Comparison of ENCODE assay signal across 14 cellular contexts in the genomic region with DNA sequence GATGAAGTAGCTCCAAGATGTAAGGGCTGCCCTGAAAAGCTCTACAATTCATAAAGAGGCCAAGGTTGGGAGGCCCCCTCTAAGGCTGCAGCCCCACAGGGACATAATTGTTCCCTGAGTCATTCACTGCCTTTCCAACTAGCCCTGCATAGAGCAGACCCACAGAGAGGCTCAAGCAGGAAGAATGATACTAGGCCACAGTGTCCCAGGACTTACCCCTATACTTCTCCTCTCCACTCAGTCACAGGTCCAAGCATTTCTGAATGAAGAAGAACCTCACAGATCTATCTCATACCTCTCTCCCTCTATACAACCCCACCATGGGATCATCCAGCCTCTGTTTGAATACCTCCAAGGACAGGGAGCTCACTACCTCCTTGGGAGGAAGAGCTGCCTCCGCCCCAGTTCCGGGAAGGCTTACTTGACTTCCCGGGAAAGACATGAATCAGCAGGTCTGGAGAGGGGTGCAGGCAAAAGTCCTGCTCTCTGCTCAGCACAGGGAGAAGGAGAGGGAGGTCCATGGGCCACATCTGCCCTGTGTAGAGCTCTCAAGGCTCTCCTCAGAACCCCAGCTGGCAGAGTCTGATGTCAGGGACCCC. TPM values are rescaled to one million over a fixed set of nuclear protein-coding genes. Genes with fewer than 3 reads are reported as not detected.
DNase-seq lines count a peak whose midpoint lies in the region; ATAC-seq and TF ChIP-seq lines count a peak whose summit lies in the region.
"Had no signal": no experiment of that assay in that cellular context is flagged by ENCODE, and none has a peak within 500 bp of the region (broad histone marks: within the 10 kb centered on the region; RNA-seq: fewer than 3 reads in every experiment).

No MANE protein-coding gene starts in this region.

- TF ChIP-seq RAD21 in SK-N-SH (IDR thresholded peaks at IDR 0.05; ENCODE audit: low read length), result no peak

- no peaks in the 10 kb centered on the region for H3K79me2 ChIP-seq in SK-N-SH (ENCODE audit: insufficient read depth)

- H4K20me1 ChIP-seq in SK-N-SH (ENCODE audit: insufficient read depth), result no peaks in the 10 kb centered on the region

- H3K4me3 ChIP-seq in SK-N-SH (ENCODE audit: low read depth in 2 of 2, low read length in 1 of 2), result no peak overlapping the region
- no peak overlapping the region for H3K4me3 ChIP-seq in fibroblast of mammary gland (ENCODE audit: control insufficient read depth, low read depth, low read length)
- no peak overlapping the region for H3K4me3 ChIP-seq in skeletal muscle cell (ENCODE audit: low read depth, low read length)
- no peak overlapping the region for H3K4me3 ChIP-seq in HAP-1
- H3K4me3 ChIP-seq: adrenal gland had no signal

- H2AFZ ChIP-seq in SK-N-SH (ENCODE audit: low read depth), result 0 out of 2 replicates have a peak overlapping the region, but pooled peaks have one; percentile 61

- H3K36me3 ChIP-seq in SK-N-SH (replicated peaks in 1 of 2; ENCODE audit: control insufficient read depth in 1 of 2, insufficient read depth in 2 of 2, low read length in 1 of 2) (no peaks in the 10 kb centered on the region), HAP-1 (replicated peaks) (no peaks in the 10 kb centered on the region)
- H3K36me3 ChIP-seq: adrenal gland had no signal

- H3K27ac ChIP-seq in SK-N-SH (ENCODE audit: low read depth in 2 of 2, low read length in 1 of 2), result peak overlapping the region in 1 of 2 experiments; percentile 84; a peak in 2 of 4 replicates

- no peaks in the 10 kb centered on the region for H3K9me3 ChIP-seq in SK-N-SH
- H3K9me3 ChIP-seq in HAP-1, result no peaks in the 10 kb centered on the region
- H3K9me3 ChIP-seq: adrenal gland, Caco-2 had no signal

- no peak for TF ChIP-seq CTCF in SK-N-SH (IDR thresholded peaks at IDR 0.05)
- no peak for TF ChIP-seq CTCF in fibroblast of mammary gland (conservative IDR thresholded peaks at IDR 0.05; ENCODE audit: control insufficient read depth, insufficient read depth, low read depth, low read length)

- no peaks in the 10 kb centered on the region for H3K9me2 ChIP-seq in SK-N-SH

- DNase-seq in GM04503 (ENCODE audit: low read depth) (peak; percentile 21), SK-N-SH (no peak), fibroblast of mammary gland (ENCODE audit: low read depth) (peak; percentile 71), skeletal muscle cell (ENCODE audit: low read depth) (peak; percentile 66), NCI-H2196 treated with DMSO at 0.1 percent for 48 hours (lab: John Stamatoyannopoulos, UW; ENCODE audit: unreplicated experiment) (no peak), HAP-1 (ENCODE audit: low spot score in 2 of 2) (no peak), cerebellum (ENCODE audit: low spot score) (no peak)
- DNase-seq: Caco-2, endodermal cell, NCI-H1417 treated with DMSO at 0.1 percent for 48 hours, right cardiac atrium, SHP77 had no signal

- H3K27me3 ChIP-seq in SK-N-SH (ENCODE audit: insufficient read depth), result no peaks in the 10 kb centered on the region
- no peaks in the 10 kb centered on the region for H3K27me3 ChIP-seq in HAP-1 (ENCODE audit: low read depth)
- H3K27me3 ChIP-seq: adrenal gland had no signal

- peak in 1 of 2 experiments; percentile 65; a peak in 1 of 4 replicates for TF ChIP-seq EP300 in SK-N-SH (IDR thresholded peaks at IDR 0.05; ENCODE audit: borderline replicate concordance in 1 of 2, low read depth in 1 of 2, low read length in 1 of 2)

- in situ Hi-C loops in HAP-1 (cut with MboI; ENCODE audit: low sequenced_read_pairs), result loop anchor here (10.0 kb wide), 1 partner anchor 399 kb away; no protein-coding TSS in a partner anchor

- 52% methylated on average over 3 of the region's 3 CpGs for WGBS in SK-N-SH (ENCODE audit: low lambda C conversion rate)

- CTCF ChIA-PET in SK-N-SH (lab: Yijun Ruan, JAX), result interaction anchor here (0.5 to 31.8 kb wide), 11 partner anchors 11 to 403 kb away, joined by 3 to 772 read pairs (median 5); a partner anchor contains a TSS

- no peak for ATAC-seq in HG03457 (IDR thresholded peaks at IDR 0.05; ENCODE audit: unreplicated experiment)
- ATAC-seq: right cardiac atrium had no signal

- POLR2A ChIA-PET in SK-N-SH (lab: Yijun Ruan, JAX), result no interaction called here

- peak overlapping the region; percentile 42 for H3K9ac ChIP-seq in SK-N-SH

- peak overlapping the region; percentile 48 for H3K4me2 ChIP-seq in SK-N-SH

- H3K4me1 ChIP-seq in SK-N-SH (ENCODE audit: control insufficient read depth in 1 of 2, insufficient read depth in 2 of 2, low read depth in 1 of 2, low read length in 1 of 2) (peaks cover 11 to 27% of the 10 kb centered on the region in 2 experiments; a peak in 3 of 4 replicates), HAP-1 (peaks cover 18% of the 10 kb centered on the region)
- H3K4me1 ChIP-seq: adrenal gland, Caco-2 had no signal

- peaks cover 32% of the 10 kb centered on the region for H3F3A ChIP-seq in SK-N-SH (replicated peaks; ENCODE audit: insufficient read depth)

TF ChIP-seq in SK-N-SH, 30 proteins besides CTCF, POLR2A, EP300 and RAD21:
- TF ChIP-seq TEAD4 (IDR thresholded peaks at IDR 0.05; ENCODE audit: borderline replicate concordance, insufficient read depth) (peak; percentile 73), SIN3A (IDR thresholded peaks at IDR 0.05; ENCODE audit: borderline replicate concordance, low read depth, low read length) (no peak), JUND (IDR thresholded peaks at IDR 0.05) (peak; percentile 82), TCF12 (IDR thresholded peaks at IDR 0.05) (peak; percentile 68), FOSL2 (IDR thresholded peaks at IDR 0.05; ENCODE audit: borderline replicate concordance, low read depth) (peak; percentile 73; the same call in 1 of the 2 replicates), GABPA (IDR thresholded peaks at IDR 0.05; ENCODE audit: low read depth) (0 out of 2 replicates have a peak, but pooled peaks have one; percentile 11), ELF1 (IDR thresholded peaks at IDR 0.05) (peak; percentile 25; the same call in 1 of the 2 replicates), MXI1 (IDR thresholded peaks at IDR 0.05; ENCODE audit: low read depth, low read length) (no peak), NFIC (IDR thresholded peaks at IDR 0.05; ENCODE audit: borderline replicate concordance) (peak; percentile 42; the same call in 1 of the 2 replicates)
- TF ChIP-seq, protein P1, sequence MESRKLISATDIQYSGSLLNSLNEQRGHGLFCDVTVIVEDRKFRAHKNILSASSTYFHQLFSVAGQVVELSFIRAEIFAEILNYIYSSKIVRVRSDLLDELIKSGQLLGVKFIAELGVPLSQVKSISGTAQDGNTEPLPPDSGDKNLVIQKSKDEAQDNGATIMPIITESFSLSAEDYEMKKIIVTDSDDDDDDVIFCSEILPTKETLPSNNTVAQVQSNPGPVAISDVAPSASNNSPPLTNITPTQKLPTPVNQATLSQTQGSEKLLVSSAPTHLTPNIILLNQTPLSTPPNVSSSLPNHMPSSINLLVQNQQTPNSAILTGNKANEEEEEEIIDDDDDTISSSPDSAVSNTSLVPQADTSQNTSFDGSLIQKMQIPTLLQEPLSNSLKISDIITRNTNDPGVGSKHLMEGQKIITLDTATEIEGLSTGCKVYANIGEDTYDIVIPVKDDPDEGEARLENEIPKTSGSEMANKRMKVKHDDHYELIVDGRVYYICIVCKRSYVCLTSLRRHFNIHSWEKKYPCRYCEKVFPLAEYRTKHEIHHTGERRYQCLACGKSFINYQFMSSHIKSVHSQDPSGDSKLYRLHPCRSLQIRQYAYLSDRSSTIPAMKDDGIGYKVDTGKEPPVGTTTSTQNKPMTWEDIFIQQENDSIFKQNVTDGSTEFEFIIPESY (IDR thresholded peaks at IDR 0.05; ENCODE audit: borderline replicate concordance, low read depth), result no peak
- TF ChIP-seq, protein P2, sequence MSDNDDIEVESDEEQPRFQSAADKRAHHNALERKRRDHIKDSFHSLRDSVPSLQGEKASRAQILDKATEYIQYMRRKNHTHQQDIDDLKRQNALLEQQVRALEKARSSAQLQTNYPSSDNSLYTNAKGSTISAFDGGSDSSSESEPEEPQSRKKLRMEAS (IDR thresholded peaks at IDR 0.05; ENCODE audit: low read depth), result peak; percentile 15; the same call in 1 of the 2 replicates
- TF ChIP-seq, protein P3, sequence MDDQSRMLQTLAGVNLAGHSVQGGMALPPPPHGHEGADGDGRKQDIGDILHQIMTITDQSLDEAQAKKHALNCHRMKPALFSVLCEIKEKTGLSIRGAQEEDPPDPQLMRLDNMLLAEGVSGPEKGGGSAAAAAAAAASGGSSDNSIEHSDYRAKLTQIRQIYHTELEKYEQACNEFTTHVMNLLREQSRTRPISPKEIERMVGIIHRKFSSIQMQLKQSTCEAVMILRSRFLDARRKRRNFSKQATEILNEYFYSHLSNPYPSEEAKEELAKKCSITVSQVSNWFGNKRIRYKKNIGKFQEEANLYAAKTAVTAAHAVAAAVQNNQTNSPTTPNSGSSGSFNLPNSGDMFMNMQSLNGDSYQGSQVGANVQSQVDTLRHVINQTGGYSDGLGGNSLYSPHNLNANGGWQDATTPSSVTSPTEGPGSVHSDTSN (IDR thresholded peaks at IDR 0.05), result peak; percentile 5; the same call in 1 of the 2 replicates

RNA-seq across cellular contexts. Expression of a gene that starts 6.9 kb away (rescaled TPM):
- 78.8 and 124 TPM in 2 replicates for polyA plus RNA-seq in SK-N-SH (2012; rRNA removed)
- polyA plus RNA-seq in SK-N-SH (2012; cell fraction: cytosol; rRNA removed), result 103 TPM in 2 replicates
- 80.1 and 91.4 TPM in 2 replicates for polyA plus RNA-seq in SK-N-SH (2012; cell fraction: nucleus; rRNA removed)
- total RNA-seq in cerebellum, result 48.5 TPM

RNA-seq across cellular contexts. Expression of a gene that starts 33.9 kb away (rescaled TPM):
- polyA plus RNA-seq in SK-N-SH (2012; rRNA removed), result 1.0 and 1.6 TPM in 2 replicates
- 1.4 and 2.1 TPM in 2 replicates for polyA plus RNA-seq in SK-N-SH (2012; cell fraction: cytosol; rRNA removed)
- polyA plus RNA-seq in SK-N-SH (2012; cell fraction: nucleus; rRNA removed), result 0.38 and 0.54 TPM in 2 replicates
- total RNA-seq in cerebellum, result 9.9 TPM

RNA-seq across cellular contexts. Expression of a gene that starts 41.9 kb away (rescaled TPM):
- polyA plus RNA-seq in SK-N-SH (2012; rRNA removed), result 0.02 and 0.03 TPM in 2 replicates
- polyA plus RNA-seq in SK-N-SH (2012; cell fraction: cytosol; rRNA removed), result 0.03 and 0.07 TPM in 2 replicates
- polyA plus RNA-seq in SK-N-SH (2012; cell fraction: nucleus; rRNA removed), result 0.14 and 0.15 TPM in 2 replicates
- 26.5 TPM for total RNA-seq in cerebellum

Comparison
In these comparisons a context has a peak if more than half of its experiments do, and no peak if none do; other contexts are left out.
1. DNase-seq: peak in GM04503 (single experiment), fibroblast of mammary gland (single experiment) and skeletal muscle cell (single experiment); none in SK-N-SH (single experiment), NCI-H2196 treated with DMSO at 0.1 percent for 48 hours (single experiment), HAP-1 (0 of 2) and cerebellum (single experiment).